ENCODE assay signal across 18 cellular contexts in genomic region chr9:104553261-104553660, GRCh38.
"Had no signal": no experiment of that assay in that cellular context is flagged by ENCODE, and none has a peak within 500 bp of the region (broad histone marks: within the 10 kb centered on the region; RNA-seq: fewer than 3 reads in every experiment).

No MANE protein-coding gene starts in this region.

- H3K27ac Mint-ChIP-seq: activated CD8-positive, alpha-beta T cell treated with anti-CD3 and anti-CD28 coated beads, Interleukin-2, amount 10 ng/mL, durations not matched to agents 7 days and 5 days; memory B cell; nephron progenitor cell; T-cell had no signal

- H3K27me3 ChIP-seq: left lung, right lobe of liver, suprapubic skin, upper lobe of left lung had no signal

- H3K9me3 Mint-ChIP-seq: memory B cell had no signal

- ATAC-seq: activated CD8-positive, alpha-beta T cell treated with anti-CD3 and anti-CD28 coated beads, Interleukin-2, amount 10 ng/mL, durations not matched to agents 7 days and 5 days; left lung; psoas muscle; right lobe of liver; T-cell had no signal

- H3K27me3 Mint-ChIP-seq: central memory CD8-positive, alpha-beta T cell; memory B cell; T-cell had no signal

- H3K4me1 Mint-ChIP-seq: central memory CD8-positive, alpha-beta T cell; memory B cell; nephron progenitor cell; T-cell had no signal

- H3K36me3 ChIP-seq: left lung, right lobe of liver, suprapubic skin, upper lobe of left lung, WERI-Rb-1 had no signal

- H3K9me3 ChIP-seq: psoas muscle, right lobe of liver had no signal

- H3K4me3 ChIP-seq: left lung, psoas muscle, right lobe of liver, suprapubic skin, upper lobe of left lung had no signal

- H3K4me3 Mint-ChIP-seq: activated CD8-positive, alpha-beta T cell treated with anti-CD3 and anti-CD28 coated beads, Interleukin-2, amount 10 ng/mL, durations not matched to agents 7 days and 5 days; central memory CD8-positive, alpha-beta T cell; memory B cell; nephron progenitor cell; T-cell had no signal

- DNase-seq: activated CD4-positive, alpha-beta T cell treated with anti-CD3 and anti-CD28 coated beads for 4 hours; activated CD8-positive, alpha-beta memory T cell treated with anti-CD3 and anti-CD28 coated beads, Interleukin-2, amount 50 U/mL, for 48 hours; activated CD8-positive, alpha-beta T cell treated with anti-CD3 and anti-CD28 coated beads, Interleukin-2, amount 10 ng/mL, durations not matched to agents 7 days and 5 days; activated naive CD4-positive, alpha-beta T cell; effector memory CD4-positive, alpha-beta T cell; islet precursor cell; left lung; nephron progenitor cell; psoas muscle; right lobe of liver; stimulated activated CD4-positive, alpha-beta T cell treated with anti-CD3 and anti-CD28 coated beads, Interleukin-2, amount 100 ng/mL, for 24 hours; stimulated activated naive CD4-positive, alpha-beta T cell; T-cell; upper lobe of left lung; WERI-Rb-1 had no signal

- H3K4me1 ChIP-seq: left lung, psoas muscle, right lobe of liver, suprapubic skin, upper lobe of left lung had no signal
